15 cellular contexts compared by ENCODE assay signal in genomic region chr20:18984238-18985200, GRCh38.
DNase-seq lines count a peak whose midpoint lies in the region; ATAC-seq and TF ChIP-seq lines count a peak whose summit lies in the region.
"Had no signal": no experiment of that assay in that cellular context is flagged by ENCODE, and none has a peak within 500 bp of the region (broad histone marks: within the 10 kb centered on the region; RNA-seq: fewer than 3 reads in every experiment).

No MANE protein-coding gene starts in this region.

- H3K9me3 Mint-ChIP-seq in type B pancreatic cell, result no peaks in the 10 kb centered on the region
- H3K9me3 Mint-ChIP-seq in activated naive CD8-positive, alpha-beta T cell treated with anti-CD3 and anti-CD28 coated beads for 36 hours, result no peaks in the 10 kb centered on the region
- H3K9me3 Mint-ChIP-seq: naive thymus-derived CD8-positive, alpha-beta T cell; stimulated activated naive CD8-positive, alpha-beta T cell treated with anti-CD3 and anti-CD28 coated beads, Interleukin-15, Interleukin-2, amounts not matched to agents 100 ng/mL and 50 ng/mL, for 24 hours had no signal

- TF ChIP-seq CTCF in type B pancreatic cell (conservative IDR thresholded peaks at IDR 0.05), result no peak

- no peak for ATAC-seq in HG02884 (IDR thresholded peaks at IDR 0.05; ENCODE audit: unreplicated experiment)
- ATAC-seq: activated CD4-positive, CD25-positive, alpha-beta regulatory T cell treated with anti-CD3 and anti-CD28 coated beads, Interleukin-2, amount 50 U/mL, for 24 hours; naive thymus-derived CD8-positive, alpha-beta T cell had no signal

- H3K36me3 Mint-ChIP-seq in type B pancreatic cell, result no peaks in the 10 kb centered on the region
- H3K36me3 Mint-ChIP-seq in activated naive CD8-positive, alpha-beta T cell treated with anti-CD3 and anti-CD28 coated beads for 36 hours, result no peaks in the 10 kb centered on the region
- H3K36me3 Mint-ChIP-seq: naive thymus-derived CD8-positive, alpha-beta T cell had no signal

- peaks cover 8% of the 10 kb centered on the region for H3K4me1 Mint-ChIP-seq in type B pancreatic cell (ENCODE audit: unreplicated experiment)
- H3K4me1 Mint-ChIP-seq in activated naive CD8-positive, alpha-beta T cell treated with anti-CD3 and anti-CD28 coated beads for 36 hours, result no peaks in the 10 kb centered on the region

- no peak overlapping the region for H3K4me3 Mint-ChIP-seq in type B pancreatic cell
- H3K4me3 Mint-ChIP-seq in activated naive CD8-positive, alpha-beta T cell treated with anti-CD3 and anti-CD28 coated beads for 36 hours, result no peak overlapping the region
- H3K4me3 Mint-ChIP-seq: naive thymus-derived CD8-positive, alpha-beta T cell; stimulated activated naive CD8-positive, alpha-beta T cell treated with anti-CD3 and anti-CD28 coated beads, Interleukin-15, Interleukin-2, amounts not matched to agents 100 ng/mL and 50 ng/mL, for 24 hours had no signal

- peak overlapping the region; percentile 73 for H3K27ac Mint-ChIP-seq in type B pancreatic cell
- no peak overlapping the region for H3K27ac Mint-ChIP-seq in activated naive CD8-positive, alpha-beta T cell treated with anti-CD3 and anti-CD28 coated beads for 36 hours
- H3K27ac Mint-ChIP-seq: naive thymus-derived CD8-positive, alpha-beta T cell; stimulated activated naive CD8-positive, alpha-beta T cell treated with anti-CD3 and anti-CD28 coated beads, Interleukin-15, Interleukin-2, amounts not matched to agents 100 ng/mL and 50 ng/mL, for 24 hours had no signal

- DNase-seq in NCI-H146 (lab: John Stamatoyannopoulos, UW) (peak; percentile 51), NCI-H146 treated with DMSO at 0.1 percent for 48 hours (lab: John Stamatoyannopoulos, UW; ENCODE audit: unreplicated experiment) (no peak), OCI-M1 (lab: John Stamatoyannopoulos, UW) (peak; percentile 5), kidney tubule cell (ENCODE audit: low spot score) (peak; percentile 36), type B pancreatic cell (ENCODE audit: extremely low spot score, unreplicated experiment) (no peak)
- no peak for DNase-seq in activated effector memory CD4-positive, alpha-beta T cell treated with anti-CD3 and anti-CD28 coated beads, Interleukin-2, amount 50 U/mL, for 16 hours
- no peak for DNase-seq in activated naive CD8-positive, alpha-beta T cell treated with anti-CD3 and anti-CD28 coated beads for 36 hours
- DNase-seq: brain microvascular endothelial cell; DMS79 treated with DMSO at 0.1 percent for 48 hours; naive thymus-derived CD8-positive, alpha-beta T cell; NCI-H446; SJCRH30 had no signal

- H3K27me3 Mint-ChIP-seq in type B pancreatic cell, result no peaks in the 10 kb centered on the region
- H3K27me3 Mint-ChIP-seq in activated naive CD8-positive, alpha-beta T cell treated with anti-CD3 and anti-CD28 coated beads for 36 hours, result peaks cover 7% of the 10 kb centered on the region
- H3K27me3 Mint-ChIP-seq: stimulated activated naive CD8-positive, alpha-beta T cell treated with anti-CD3 and anti-CD28 coated beads, Interleukin-15, Interleukin-2, amounts not matched to agents 100 ng/mL and 50 ng/mL, for 24 hours had no signal

Comparison
In these comparisons a context has a peak if more than half of its experiments do, and no peak if none do; other contexts are left out.
1. DNase-seq: peak in NCI-H146 (single experiment), OCI-M1 (single experiment) and kidney tubule cell (single experiment); none in NCI-H146 treated with DMSO at 0.1 percent for 48 hours (single experiment), type B pancreatic cell (single experiment), activated effector memory CD4-positive, alpha-beta T cell treated with anti-CD3 and anti-CD28 coated beads, Interleukin-2, amount 50 U/mL, for 16 hours (single experiment) and activated naive CD8-positive, alpha-beta T cell treated with anti-CD3 and anti-CD28 coated beads for 36 hours (single experiment).